In the genomic region with DNA sequence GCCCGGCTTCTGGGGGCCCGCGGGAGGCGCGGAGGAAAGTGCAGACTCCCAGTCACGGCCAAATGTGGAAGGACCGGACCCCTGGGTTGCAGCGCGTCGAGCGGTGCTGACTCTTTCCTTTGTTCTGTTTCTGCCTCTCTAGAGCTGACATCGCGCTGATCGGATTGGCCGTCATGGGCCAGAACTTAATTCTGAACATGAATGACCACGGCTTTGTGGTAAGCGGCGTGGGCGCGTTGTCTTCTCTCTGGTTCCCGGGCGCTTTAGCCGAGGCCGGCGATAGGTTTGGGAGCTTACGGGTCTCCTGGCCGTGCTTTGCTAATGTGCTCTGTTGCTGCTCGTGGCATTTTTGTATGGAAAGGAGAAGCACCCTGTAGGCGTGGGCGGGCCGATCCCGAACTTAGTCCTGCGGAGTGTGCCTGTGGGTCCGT, we compare ENCODE assay signal across 8 cellular contexts. TPM values are rescaled to one million over a fixed set of nuclear protein-coding genes. Genes with fewer than 3 reads are reported as not detected.
A peak's percentile ranks its signal among the peaks of the same experiment; 100 is the strongest.
DNase-seq lines count a peak whose midpoint lies in the region; ATAC-seq and TF ChIP-seq lines count a peak whose summit lies in the region.

No MANE protein-coding gene starts in this region.

- H3K4me3 ChIP-seq in SK-N-MC, result peak overlapping the region; percentile 93
- H3K4me3 ChIP-seq in endocrine pancreas (ENCODE audit: control insufficient read depth, insufficient read depth, low read length), result peak overlapping the region; percentile 59
- H3K4me3 ChIP-seq in mononuclear cell (ENCODE audit: low read length), result peak overlapping the region; percentile 88
- H3K4me3 ChIP-seq in upper lobe of left lung, result peak overlapping the region; percentile 75 to 96 (median 91)

- peaks cover 39% of the 10 kb centered on the region for H3K36me3 ChIP-seq in SK-N-MC (ENCODE audit: insufficient read depth, low read length)
- peaks cover 2% of the 10 kb centered on the region for H3K36me3 ChIP-seq in endocrine pancreas (ENCODE audit: control insufficient read depth, insufficient read depth, low read length)
- peaks cover 10 to 20% (median 19%) of the 10 kb centered on the region in 4 donors for H3K36me3 ChIP-seq in upper lobe of left lung

- no peak for TF ChIP-seq CTCF in upper lobe of left lung (IDR thresholded peaks at IDR 0.05)

- H3K27ac ChIP-seq in SK-N-MC (no peak overlapping the region), upper lobe of left lung (peak overlapping the region; percentile 91 to 95 (median 92))

- ATAC-seq in upper lobe of left lung (ENCODE audit: low FRiP score in 2 of 2), result peak in 1 of 2 donors; percentile 42
- no peak for ATAC-seq in HG03039 (IDR thresholded peaks at IDR 0.05; ENCODE audit: unreplicated experiment)
- no peak for ATAC-seq in GM21528 (IDR thresholded peaks at IDR 0.05; ENCODE audit: low FRiP score, unreplicated experiment)

- H3K27me3 ChIP-seq in endocrine pancreas (ENCODE audit: control insufficient read depth, insufficient read depth, low read length), result no peaks in the 10 kb centered on the region
- H3K27me3 ChIP-seq in mononuclear cell (ENCODE audit: insufficient read depth, low read length), result no peaks in the 10 kb centered on the region
- H3K27me3 ChIP-seq in upper lobe of left lung, result no peaks in the 10 kb centered on the region

- H3K9ac ChIP-seq in SK-N-MC (ENCODE audit: insufficient read length) (peak overlapping the region; percentile 81), endocrine pancreas (ENCODE audit: control insufficient read depth, insufficient read depth, low read length) (peak overlapping the region; percentile 73)

- DNase-seq in stimulated activated CD4-positive, alpha-beta T cell treated with anti-CD3 and anti-CD28 coated beads, Interleukin-4, amount 100 ng/mL, for 1 hour, result peak; percentile 11
- no peak for DNase-seq in stimulated activated CD4-positive, alpha-beta T cell treated with anti-CD3 and anti-CD28 coated beads, Interleukin-15, amount 100 ng/mL, for 24 hours
- DNase-seq in SK-N-MC (ENCODE audit: low read depth, low spot score) (no peak), upper lobe of left lung (peak in 1 of 2 donors; percentile 52)

- TF ChIP-seq POLR2A in upper lobe of left lung (IDR thresholded peaks at IDR 0.05), result no peak

- no peak for TF ChIP-seq EP300 in upper lobe of left lung (IDR thresholded peaks at IDR 0.05)

- H3K4me1 ChIP-seq in endocrine pancreas (ENCODE audit: control insufficient read depth, insufficient read depth, low read length) (no peaks in the 10 kb centered on the region), mononuclear cell (ENCODE audit: insufficient read depth, low read length) (peaks cover 36% of the 10 kb centered on the region), upper lobe of left lung (peaks cover 13 to 28% (median 20%) of the 10 kb centered on the region in 4 donors)

- WGBS in upper lobe of left lung, 2 donors, result 2% methylated on average over 16 to 32 of the region's 34 CpGs

- no peaks in the 10 kb centered on the region for H3K9me3 ChIP-seq in SK-N-MC (ENCODE audit: low read depth, low read length)
- H3K9me3 ChIP-seq in endocrine pancreas (ENCODE audit: control insufficient read depth, low read length), result no peaks in the 10 kb centered on the region
- H3K9me3 ChIP-seq in mononuclear cell (ENCODE audit: low read depth, low read length), result no peaks in the 10 kb centered on the region
- no peaks in the 10 kb centered on the region for H3K9me3 ChIP-seq in upper lobe of left lung

RNA-seq across cellular contexts. Expression of gene PGD, which starts 0.6 kb away (rescaled TPM):
- total RNA-seq in mononuclear cell (67.1 TPM), upper lobe of left lung (100 to 1,000 TPM; 118 to 211 (median 183) TPM)

RNA-seq across cellular contexts. Expression of gene CENPS, which starts 30.7 kb away (rescaled TPM):
- total RNA-seq in mononuclear cell (1.8 TPM), upper lobe of left lung (10 to 100 TPM in 5 of 6 donors, 1 to 10 TPM in 1; 1.4 to 23.0 (median 14.3) TPM)

RNA-seq across cellular contexts. Expression of gene CORT, which starts 50.3 kb away (rescaled TPM):
- 0.10 TPM for total RNA-seq in mononuclear cell
- total RNA-seq in upper lobe of left lung, result under 1 TPM in 2 of 6 donors, not detected in 4; 0.26 to 0.59 TPM
